18 cellular contexts compared by ENCODE assay signal in genomic region chr12:68601767-68602166, GRCh38. TPM values are rescaled to one million over a fixed set of nuclear protein-coding genes. Genes with fewer than 3 reads are reported as not detected.
A peak's percentile ranks its signal among the peaks of the same experiment; 100 is the strongest.
DNase-seq lines count a peak whose midpoint lies in the region; ATAC-seq and TF ChIP-seq lines count a peak whose summit lies in the region.
"Had no signal": no experiment of that assay in that cellular context is flagged by ENCODE, and none has a peak within 500 bp of the region (broad histone marks: within the 10 kb centered on the region; RNA-seq: fewer than 3 reads in every experiment).

No MANE protein-coding gene starts in this region.

- H3K27me3 Mint-ChIP-seq in activated naive CD8-positive, alpha-beta T cell = no peaks in the 10 kb centered on the region
- H3K27me3 Mint-ChIP-seq in activated naive CD8-positive, alpha-beta T cell treated with anti-CD3 and anti-CD28 coated beads for 36 hours = no peaks in the 10 kb centered on the region
- no peaks in the 10 kb centered on the region for H3K27me3 Mint-ChIP-seq in CD4-positive, alpha-beta T cell
- peaks cover 2% of the 10 kb centered on the region for H3K27me3 Mint-ChIP-seq in neural progenitor cell (ENCODE audit: insufficient read depth, low read depth)
- peaks cover 0 to 3% (median 0%) of the 10 kb centered on the region in 3 donors for H3K27me3 Mint-ChIP-seq in CD14-positive monocyte (ENCODE audit: low read depth in 3 of 3)

- no peaks in the 10 kb centered on the region for H3K27me3 ChIP-seq in CD4-positive, alpha-beta T cell (ENCODE audit: control insufficient read depth, insufficient read depth, low read length)
- H3K27me3 ChIP-seq in PC-3 (ENCODE audit: low read length) = no peaks in the 10 kb centered on the region
- H3K27me3 ChIP-seq in neural progenitor cell = no peaks in the 10 kb centered on the region

- no TSS peak for BruUV-seq in PC-3 (replicated peaks; lab: Mats Ljungman, UMichigan)

- H3K9ac ChIP-seq in PC-3 (ENCODE audit: low read length) (no peak overlapping the region), neural progenitor cell (no peak overlapping the region)

- POLR2A ChIA-PET in CD4-positive, alpha-beta T cell (lab: Charles Lee) = interaction anchor here (1.6 to 1.7 kb wide), 3 partner anchors 9 to 26 kb away, joined by 5 to 13 read pairs (median 6); partner anchors contain the start of gene RAP1B
- POLR2A ChIA-PET in PC-3 (lab: Charles Lee; ENCODE audit: unreplicated experiment) = no interaction called here

- H3K4me2 ChIP-seq in PC-3 (ENCODE audit: low read length) = no peak overlapping the region
- H3K4me2 ChIP-seq in neural progenitor cell = no peak overlapping the region
- H3K4me2 ChIP-seq: A549, PC-9 had no signal

- H3K36me3 ChIP-seq in PC-3 (ENCODE audit: low read depth, low read length) (no peaks in the 10 kb centered on the region), neural progenitor cell (no peaks in the 10 kb centered on the region)

- H3K4me1 ChIP-seq in PC-3 (ENCODE audit: insufficient read depth, low read length) (no peaks in the 10 kb centered on the region), neural progenitor cell (no peaks in the 10 kb centered on the region)
- H3K4me1 ChIP-seq: A549 had no signal

- CTCF ChIA-PET in CD4-positive, alpha-beta T cell (lab: Charles Lee) = interaction anchor here (1.0 kb wide), 1 partner anchor 206 kb away, joined by 3 read pairs; the partner anchor contains the start of gene MDM2
- CTCF ChIA-PET in PC-3 (lab: Charles Lee) = no interaction called here

- no peaks in the 10 kb centered on the region for H3K79me2 ChIP-seq in PC-3 (ENCODE audit: low read length)
- H3K79me2 ChIP-seq in neural progenitor cell (ENCODE audit: low read depth) = no peaks in the 10 kb centered on the region

- no peak overlapping the region for H3K27ac ChIP-seq in CD4-positive, alpha-beta T cell (ENCODE audit: low read depth, low read length)
- H3K27ac ChIP-seq in PC-3 (ENCODE audit: low read length) = no peak overlapping the region
- no peak overlapping the region for H3K27ac ChIP-seq in neural progenitor cell
- H3K27ac ChIP-seq: A549, PC-9 had no signal

- H3F3A ChIP-seq in PC-3 (ENCODE audit: low read length, unreplicated experiment) (no peaks in the 10 kb centered on the region), neural progenitor cell (ENCODE audit: low read depth) (no peaks in the 10 kb centered on the region)

- no peaks in the 10 kb centered on the region for H4K20me1 ChIP-seq in PC-3 (ENCODE audit: low read length)
- H4K20me1 ChIP-seq in neural progenitor cell (ENCODE audit: low read depth) = no peaks in the 10 kb centered on the region

- H2AFZ ChIP-seq in PC-3 (ENCODE audit: low read length) (no peak overlapping the region), neural progenitor cell (replicated peaks) (peak overlapping the region; percentile 28)
- H2AFZ ChIP-seq: PC-9 had no signal

- intact Hi-C loops in CD4-positive, alpha-beta T cell (cut with DNase I, micrococcal nuclease) = no loop called here
- intact Hi-C loops in PC-3 (cut with micrococcal nuclease) = no loop called here
- intact Hi-C loops in CD14-positive monocyte (cut with micrococcal nuclease) = no loop called here

- H3K4me3 ChIP-seq in PC-3 (ENCODE audit: low read length) (no peak overlapping the region), neural progenitor cell (no peak overlapping the region)
- H3K4me3 ChIP-seq: A549, PC-9 had no signal

- TF ChIP-seq CTCF in CD4-positive, alpha-beta T cell (IDR thresholded peaks at IDR 0.05) = no peak
- no peak for TF ChIP-seq CTCF in PC-3 (conservative IDR thresholded peaks at IDR 0.05; ENCODE audit: low read depth, low read length)
- no peak for TF ChIP-seq CTCF in neural progenitor cell (IDR thresholded peaks at IDR 0.05)
- TF ChIP-seq CTCF in CD14-positive monocyte (IDR thresholded peaks at IDR 0.05) = no peak

- no peaks in the 10 kb centered on the region for H3K9me2 ChIP-seq in PC-3 (replicated peaks; ENCODE audit: low read length)

- DNase-seq in activated naive CD8-positive, alpha-beta T cell treated with anti-CD3 and anti-CD28 coated beads for 36 hours = no peak
- DNase-seq in CD4-positive, alpha-beta T cell = no peak
- DNase-seq in PC-3 (no peak), neural progenitor cell (ENCODE audit: low spot score) (no peak), NCI-H146 (lab: John Stamatoyannopoulos, UW) (no peak), CD14-positive monocyte (ENCODE audit: low spot score) (no peak)
- DNase-seq: C1 segment of cervical spinal cord, DND-41, MV-4-11, NCI-H1417, NCI-H187 treated with DMSO at 0.1 percent for 48 hours, NCI-H226, NCI-H524, PC-9 had no signal

- H3K9me3 Mint-ChIP-seq in activated naive CD8-positive, alpha-beta T cell (ENCODE audit: low read depth) = no peaks in the 10 kb centered on the region
- no peaks in the 10 kb centered on the region for H3K9me3 Mint-ChIP-seq in activated naive CD8-positive, alpha-beta T cell treated with anti-CD3 and anti-CD28 coated beads for 36 hours
- no peaks in the 10 kb centered on the region for H3K9me3 Mint-ChIP-seq in CD4-positive, alpha-beta T cell
- H3K9me3 Mint-ChIP-seq in neural progenitor cell (no peaks in the 10 kb centered on the region), CD14-positive monocyte (no peaks in the 10 kb centered on the region)

- no peak for ATAC-seq in CD4-positive, alpha-beta T cell (ENCODE audit: poor library complexity)
- peak; percentile 24; the same call in 1 of the 2 replicates for ATAC-seq in PC-3
- no peak for ATAC-seq in GM18870 (IDR thresholded peaks at IDR 0.05; ENCODE audit: unreplicated experiment)
- ATAC-seq: A549, HCT116 had no signal

- H3K36me3 Mint-ChIP-seq in activated naive CD8-positive, alpha-beta T cell = no peaks in the 10 kb centered on the region
- H3K36me3 Mint-ChIP-seq in activated naive CD8-positive, alpha-beta T cell treated with anti-CD3 and anti-CD28 coated beads for 36 hours = peaks cover 1% of the 10 kb centered on the region
- no peaks in the 10 kb centered on the region for H3K36me3 Mint-ChIP-seq in CD4-positive, alpha-beta T cell (ENCODE audit: low read depth)
- H3K36me3 Mint-ChIP-seq in neural progenitor cell = no peaks in the 10 kb centered on the region
- H3K36me3 Mint-ChIP-seq in CD14-positive monocyte = no peaks in the 10 kb centered on the region

- H3K4me3 Mint-ChIP-seq in activated naive CD8-positive, alpha-beta T cell = no peak overlapping the region
- no peak overlapping the region for H3K4me3 Mint-ChIP-seq in activated naive CD8-positive, alpha-beta T cell treated with anti-CD3 and anti-CD28 coated beads for 36 hours
- H3K4me3 Mint-ChIP-seq in CD4-positive, alpha-beta T cell = peak overlapping the region; percentile 14
- H3K4me3 Mint-ChIP-seq in neural progenitor cell (no peak overlapping the region), CD14-positive monocyte (no peak overlapping the region)

- peak overlapping the region; percentile 59 for H3K27ac Mint-ChIP-seq in activated naive CD8-positive, alpha-beta T cell
- H3K27ac Mint-ChIP-seq in activated naive CD8-positive, alpha-beta T cell treated with anti-CD3 and anti-CD28 coated beads for 36 hours = no peak overlapping the region
- no peak overlapping the region for H3K27ac Mint-ChIP-seq in CD4-positive, alpha-beta T cell
- no peak overlapping the region for H3K27ac Mint-ChIP-seq in neural progenitor cell
- H3K27ac Mint-ChIP-seq in CD14-positive monocyte = no peak overlapping the region

- H3K4me1 Mint-ChIP-seq in activated naive CD8-positive, alpha-beta T cell (ENCODE audit: low read depth) = peaks cover 51% of the 10 kb centered on the region
- peaks cover 43% of the 10 kb centered on the region for H3K4me1 Mint-ChIP-seq in activated naive CD8-positive, alpha-beta T cell treated with anti-CD3 and anti-CD28 coated beads for 36 hours
- H3K4me1 Mint-ChIP-seq in CD4-positive, alpha-beta T cell (ENCODE audit: low read depth) = peaks cover 44% of the 10 kb centered on the region
- H3K4me1 Mint-ChIP-seq in neural progenitor cell = no peaks in the 10 kb centered on the region
- peaks cover 18% of the 10 kb centered on the region for H3K4me1 Mint-ChIP-seq in CD14-positive monocyte

- H3K9me3 ChIP-seq in CD4-positive, alpha-beta T cell (ENCODE audit: control insufficient read depth, low read length) = no peaks in the 10 kb centered on the region
- H3K9me3 ChIP-seq in PC-3 (ENCODE audit: low read length) (no peaks in the 10 kb centered on the region), neural progenitor cell (ENCODE audit: low read depth) (no peaks in the 10 kb centered on the region)
- H3K9me3 ChIP-seq: A549 had no signal

RNA-seq across cellular contexts. Expression of gene RAP1B, which starts 8.9 kb away (rescaled TPM):
- total RNA-seq in activated naive CD8-positive, alpha-beta T cell treated with anti-CD3 and anti-CD28 coated beads for 36 hours = 100 to 1,000 TPM; 239 to 245 TPM
- total RNA-seq in CD4-positive, alpha-beta T cell = 100 to 1,000 TPM; 256 to 261 TPM
- total RNA-seq in PC-3 (2014; rRNA removed) (98.0 and 103 TPM in 2 replicates), neural progenitor cell (ENCODE audit: low replicate concordance) (134 and 252 TPM in 2 replicates)
- 100 to 1,000 TPM; 461 to 543 TPM for polyA plus RNA-seq in CD14-positive monocyte
